In the genomic region with DNA sequence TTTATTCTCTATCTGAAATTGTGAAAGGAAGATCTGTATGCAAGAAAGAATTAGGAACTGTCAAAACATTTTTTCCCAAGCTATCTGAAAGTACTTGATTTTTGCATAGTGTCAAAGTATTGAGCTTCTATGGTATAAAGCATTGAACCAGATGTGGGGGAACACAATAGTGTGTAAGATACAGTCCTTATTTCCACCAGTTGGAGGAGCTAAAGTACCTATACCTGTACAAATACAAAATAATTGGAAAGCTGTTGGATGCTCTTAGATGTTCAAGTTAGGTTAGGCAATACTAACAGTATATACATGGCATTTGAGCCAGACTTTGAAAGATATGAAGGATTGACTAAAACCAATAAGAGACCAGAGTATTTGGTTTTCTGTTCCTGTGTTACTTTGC, we compare ENCODE assay signal across 8 cellular contexts.
DNase-seq lines count a peak whose midpoint lies in the region; ATAC-seq, FAIRE-seq and TF ChIP-seq lines count a peak whose summit lies in the region.

No MANE protein-coding gene starts in this region.

- peaks cover 2 to 10% of the 10 kb centered on the region in 2 donors for H3K27me3 Mint-ChIP-seq in CD4-positive, alpha-beta memory T cell

- no peaks in the 10 kb centered on the region for H3K36me3 ChIP-seq in pancreas
- no peaks in the 10 kb centered on the region for H3K36me3 ChIP-seq in CD4-positive, alpha-beta memory T cell (ENCODE audit: insufficient read depth, low read length)

- no peaks in the 10 kb centered on the region for H3K9me3 ChIP-seq in pancreas
- H3K9me3 ChIP-seq in CD4-positive, alpha-beta memory T cell (ENCODE audit: control insufficient read depth in 1 of 2, low read length in 2 of 2), result no peaks in the 10 kb centered on the region

- TF ChIP-seq CTCF in astrocyte of the cerebellum (IDR thresholded peaks at IDR 0.05; ENCODE audit: low read depth, low read length, missing control alignments) (peak; percentile 17), pancreas (IDR thresholded peaks at IDR 0.05) (no peak), coronary artery (IDR thresholded peaks at IDR 0.05) (no peak)

- H3K4me3 Mint-ChIP-seq in CD4-positive, alpha-beta memory T cell, result no peak overlapping the region

- DNase-seq in AG08395 (ENCODE audit: low spot score), result peak; percentile 11
- DNase-seq in astrocyte of the cerebellum (ENCODE audit: low read depth), result no peak
- DNase-seq in pancreas, result no peak
- DNase-seq in coronary artery (ENCODE audit: low spot score), result no peak
- no peak for DNase-seq in CD4-positive, alpha-beta memory T cell
- DNase-seq in G401 (ENCODE audit: low spot score), result no peak

- peaks cover 0 to 16% (median 7%) of the 10 kb centered on the region in 3 donors for H3K4me1 ChIP-seq in pancreas
- H3K4me1 ChIP-seq in CD4-positive, alpha-beta memory T cell (ENCODE audit: insufficient read depth, low read length), result no peaks in the 10 kb centered on the region

- H3K4me3 ChIP-seq in astrocyte of the cerebellum (ENCODE audit: low read depth, low read length) (no peak overlapping the region), pancreas (no peak overlapping the region), coronary artery (no peak overlapping the region)
- no peak overlapping the region for H3K4me3 ChIP-seq in CD4-positive, alpha-beta memory T cell (ENCODE audit: low read length in 2 of 2)

- no peak for FAIRE-seq in pancreas (lab: Jason Lieb, UNC)

- POLR2A ChIA-PET in CD4-positive, alpha-beta memory T cell (lab: Charles Lee; ENCODE audit: partially characterized antibody), result no interaction called here

- no peaks in the 10 kb centered on the region for H3K36me3 Mint-ChIP-seq in CD4-positive, alpha-beta memory T cell

- no peaks in the 10 kb centered on the region for H3K4me1 Mint-ChIP-seq in CD4-positive, alpha-beta memory T cell

- CTCF ChIA-PET in CD4-positive, alpha-beta memory T cell (lab: Charles Lee; ENCODE audit: partially characterized antibody), result interaction anchor here (1.2 kb wide), 1 partner anchor 14 kb away, joined by 3 read pairs; no protein-coding TSS in a partner anchor

- in situ Hi-C loops in astrocyte of the cerebellum (cut with HindIII; ENCODE audit: low sequenced_read_pairs) (no loop called here), G401 (cut with HindIII; ENCODE audit: low sequenced_read_pairs) (no loop called here)

- no peaks in the 10 kb centered on the region for H3K9me3 Mint-ChIP-seq in CD4-positive, alpha-beta memory T cell

- no peaks in the 10 kb centered on the region for H3K27me3 ChIP-seq in pancreas
- H3K27me3 ChIP-seq in CD4-positive, alpha-beta memory T cell (ENCODE audit: insufficient read depth, low read length), result no peaks in the 10 kb centered on the region

- H3K27ac ChIP-seq in pancreas (no peak overlapping the region), coronary artery (no peak overlapping the region)
- no peak overlapping the region for H3K27ac ChIP-seq in CD4-positive, alpha-beta memory T cell (ENCODE audit: low read depth, low read length)

- peak; percentile 98 for ATAC-seq in GM18868 (IDR thresholded peaks at IDR 0.05; ENCODE audit: unreplicated experiment)
- peak; percentile 93 for ATAC-seq in HG03378 (IDR thresholded peaks at IDR 0.05; ENCODE audit: unreplicated experiment)
- peak; percentile 31 to 70 (median 55) for ATAC-seq in pancreas

- H3K27ac Mint-ChIP-seq in CD4-positive, alpha-beta memory T cell, result no peak overlapping the region

- intact Hi-C loops in pancreas (cut with DNase I), result no loop called here
- intact Hi-C loops in CD4-positive, alpha-beta memory T cell (cut with micrococcal nuclease), result no loop called here
